Comparison of ENCODE assay signal across 16 cellular contexts in the genomic region with DNA sequence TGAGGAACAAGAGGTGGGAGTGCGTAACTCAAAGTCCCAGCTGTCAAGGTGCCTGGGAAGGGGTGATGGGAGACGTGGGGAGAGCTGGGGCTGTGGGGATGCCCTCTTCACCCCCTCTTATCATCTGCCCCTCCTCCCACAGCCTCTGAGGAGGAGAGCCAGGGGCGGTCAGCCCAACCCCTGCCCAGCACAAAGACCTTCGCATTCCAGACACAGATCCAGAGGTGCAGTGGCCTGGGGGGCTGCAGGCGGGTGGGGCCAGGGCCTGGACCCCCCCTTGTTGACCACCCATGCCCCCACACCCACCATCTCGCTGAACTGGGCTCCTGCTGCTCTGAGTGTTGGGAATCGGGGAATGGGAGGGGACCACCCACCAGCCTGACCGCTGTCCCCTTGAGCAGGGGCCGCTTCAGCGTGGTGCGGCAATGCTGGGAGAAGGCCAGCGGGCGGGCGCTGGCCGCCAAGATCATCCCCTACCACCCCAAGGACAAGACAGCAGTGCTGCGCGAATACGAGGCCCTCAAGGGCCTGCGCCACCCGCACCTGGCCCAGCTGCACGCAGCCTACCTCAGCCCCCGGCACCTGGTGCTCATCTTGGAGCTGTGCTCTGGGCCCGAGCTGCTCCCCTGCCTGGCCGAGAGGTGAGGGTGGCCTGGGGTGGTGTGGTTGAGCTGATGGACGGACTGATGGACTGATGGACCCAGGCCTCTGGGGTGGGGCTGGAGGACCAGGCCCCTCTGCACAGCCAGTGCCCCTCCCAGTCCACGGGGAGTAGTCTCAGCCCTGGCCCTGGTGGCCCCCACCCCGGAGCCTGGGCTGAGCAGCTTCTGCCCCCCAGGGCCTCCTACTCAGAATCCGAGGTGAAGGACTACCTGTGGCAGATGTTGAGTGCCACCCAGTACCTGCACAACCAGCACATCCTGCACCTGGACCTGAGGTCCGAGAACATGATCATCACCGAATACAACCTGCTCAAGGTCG. TPM values are rescaled to one million over a fixed set of nuclear protein-coding genes. Genes with fewer than 3 reads are reported as not detected.
A peak's percentile ranks its signal among the peaks of the same experiment; 100 is the strongest.
DNase-seq lines count a peak whose midpoint lies in the region; ATAC-seq and TF ChIP-seq lines count a peak whose summit lies in the region.
"Had no signal": no experiment of that assay in that cellular context is flagged by ENCODE, and none has a peak within 500 bp of the region (broad histone marks: within the 10 kb centered on the region; RNA-seq: fewer than 3 reads in every experiment).

No MANE protein-coding gene starts in this region.

- CTCF ChIA-PET in WTC11 (lab: Charles Lee): interaction anchor here (1.3 kb wide), 1 partner anchor 36 kb away, joined by 3 read pairs; no protein-coding TSS in a partner anchor

- H3K4me3 Mint-ChIP-seq in T-helper 1 cell treated with Interleukin-12 subunit alpha and Interleukin-12 subunit beta and Interleukin-4 antibody, amounts not matched to agents 30 μg/mL and 1 μg/mL, for 36 hours: peak overlapping the region; percentile 42
- peak overlapping the region; percentile 52 for H3K4me3 Mint-ChIP-seq in WTC11

- no peak for TF ChIP-seq CTCF in WTC11 (IDR thresholded peaks at IDR 0.05)
- TF ChIP-seq CTCF in sigmoid colon (IDR thresholded peaks at IDR 0.05): no peak

- ATAC-seq in WTC11: no peak

- H3K9me3 ChIP-seq in iPS-20b (ENCODE audit: insufficient read depth, low read depth, low read length): no peaks in the 10 kb centered on the region
- no peaks in the 10 kb centered on the region for H3K9me3 ChIP-seq in sigmoid colon
- H3K9me3 ChIP-seq: breast epithelium, tibial artery had no signal

- no peak overlapping the region for H3K27ac Mint-ChIP-seq in T-helper 1 cell treated with Interleukin-12 subunit alpha and Interleukin-12 subunit beta and Interleukin-4 antibody, amounts not matched to agents 30 μg/mL and 1 μg/mL, for 36 hours
- no peak overlapping the region for H3K27ac Mint-ChIP-seq in WTC11

- H3K27ac ChIP-seq in iPS-20b (ENCODE audit: low read length) (no peak overlapping the region), sigmoid colon (peak overlapping the region in 1 of 4 donors; percentile 63)

- no peaks in the 10 kb centered on the region for H3K9me3 Mint-ChIP-seq in T-helper 1 cell treated with Interleukin-12 subunit alpha and Interleukin-12 subunit beta and Interleukin-4 antibody, amounts not matched to agents 30 μg/mL and 1 μg/mL, for 36 hours
- no peaks in the 10 kb centered on the region for H3K9me3 Mint-ChIP-seq in WTC11

- TF ChIP-seq EP300 in sigmoid colon (IDR thresholded peaks at IDR 0.05): no peak

- no peak for DNase-seq in T-helper 1 cell
- DNase-seq in WTC11 (ENCODE audit: low spot score): no peak
- peak; percentile 62 for DNase-seq in sigmoid colon
- no peak for DNase-seq in amniotic stem cell (lab: John Stamatoyannopoulos, UW)
- no peak for DNase-seq in NCI-H748 treated with DMSO at 0.1 percent for 48 hours (lab: John Stamatoyannopoulos, UW)
- no peak for DNase-seq in A172 (ENCODE audit: low spot score)
- DNase-seq: activated naive CD4-positive, alpha-beta T cell treated with anti-CD3 and anti-CD28 coated beads, Interleukin-2, amount 50 U/mL, for 16 hours; hypothalamus; NCI-H2081; NCI-H524 had no signal

- H3K4me3 ChIP-seq in iPS-20b (ENCODE audit: low read length): 0 out of 2 replicates have a peak overlapping the region, but pooled peaks have one; percentile 66
- H3K4me3 ChIP-seq in sigmoid colon: no peak overlapping the region

- 90 to 93% methylated on average over 31 of the region's 31 CpGs for WGBS in sigmoid colon, 2 donors

- H3K27me3 ChIP-seq in iPS-20b (ENCODE audit: insufficient read depth, low read length) (peaks cover 33% of the 10 kb centered on the region), sigmoid colon (peaks cover 0 to 15% (median 0%) of the 10 kb centered on the region in 3 donors)
- H3K27me3 ChIP-seq: breast epithelium had no signal

- H3K4me1 ChIP-seq in iPS-20b (ENCODE audit: insufficient read depth, low read length) (no peaks in the 10 kb centered on the region), sigmoid colon (peaks cover 0 to 31% (median 26%) of the 10 kb centered on the region in 4 donors)

- no peaks in the 10 kb centered on the region for H3K36me3 Mint-ChIP-seq in T-helper 1 cell treated with Interleukin-12 subunit alpha and Interleukin-12 subunit beta and Interleukin-4 antibody, amounts not matched to agents 30 μg/mL and 1 μg/mL, for 36 hours (ENCODE audit: low read depth)
- no peaks in the 10 kb centered on the region for H3K36me3 Mint-ChIP-seq in WTC11

- intact Hi-C loops in sigmoid colon (cut with DNase I): no loop called here

- peaks cover 6% of the 10 kb centered on the region for H3K4me1 Mint-ChIP-seq in T-helper 1 cell treated with Interleukin-12 subunit alpha and Interleukin-12 subunit beta and Interleukin-4 antibody, amounts not matched to agents 30 μg/mL and 1 μg/mL, for 36 hours (ENCODE audit: low read depth)
- H3K4me1 Mint-ChIP-seq in WTC11: peaks cover 12% of the 10 kb centered on the region

- H3K27me3 Mint-ChIP-seq in T-helper 1 cell treated with Interleukin-12 subunit alpha and Interleukin-12 subunit beta and Interleukin-4 antibody, amounts not matched to agents 30 μg/mL and 1 μg/mL, for 36 hours (ENCODE audit: low read depth): peaks cover 27% of the 10 kb centered on the region
- peaks cover 33% of the 10 kb centered on the region for H3K27me3 Mint-ChIP-seq in WTC11 (ENCODE audit: low read depth)

- no peak overlapping the region for H3K9ac ChIP-seq in iPS-20b (ENCODE audit: low read depth, low read length)

- TF ChIP-seq POLR2A in sigmoid colon (IDR thresholded peaks at IDR 0.05): no peak

- no peaks in the 10 kb centered on the region for H3K36me3 ChIP-seq in iPS-20b (ENCODE audit: insufficient read depth, low read depth, low read length)
- H3K36me3 ChIP-seq in sigmoid colon: no peaks in the 10 kb centered on the region
- H3K36me3 ChIP-seq: breast epithelium, tibial artery had no signal

- POLR2A ChIA-PET in WTC11 (lab: Charles Lee): no interaction called here

TF ChIP-seq in WTC11, 78 proteins besides CTCF, POLR2A, EP300 and RAD21 (continues in another document):
- TF ChIP-seq, protein P1, sequence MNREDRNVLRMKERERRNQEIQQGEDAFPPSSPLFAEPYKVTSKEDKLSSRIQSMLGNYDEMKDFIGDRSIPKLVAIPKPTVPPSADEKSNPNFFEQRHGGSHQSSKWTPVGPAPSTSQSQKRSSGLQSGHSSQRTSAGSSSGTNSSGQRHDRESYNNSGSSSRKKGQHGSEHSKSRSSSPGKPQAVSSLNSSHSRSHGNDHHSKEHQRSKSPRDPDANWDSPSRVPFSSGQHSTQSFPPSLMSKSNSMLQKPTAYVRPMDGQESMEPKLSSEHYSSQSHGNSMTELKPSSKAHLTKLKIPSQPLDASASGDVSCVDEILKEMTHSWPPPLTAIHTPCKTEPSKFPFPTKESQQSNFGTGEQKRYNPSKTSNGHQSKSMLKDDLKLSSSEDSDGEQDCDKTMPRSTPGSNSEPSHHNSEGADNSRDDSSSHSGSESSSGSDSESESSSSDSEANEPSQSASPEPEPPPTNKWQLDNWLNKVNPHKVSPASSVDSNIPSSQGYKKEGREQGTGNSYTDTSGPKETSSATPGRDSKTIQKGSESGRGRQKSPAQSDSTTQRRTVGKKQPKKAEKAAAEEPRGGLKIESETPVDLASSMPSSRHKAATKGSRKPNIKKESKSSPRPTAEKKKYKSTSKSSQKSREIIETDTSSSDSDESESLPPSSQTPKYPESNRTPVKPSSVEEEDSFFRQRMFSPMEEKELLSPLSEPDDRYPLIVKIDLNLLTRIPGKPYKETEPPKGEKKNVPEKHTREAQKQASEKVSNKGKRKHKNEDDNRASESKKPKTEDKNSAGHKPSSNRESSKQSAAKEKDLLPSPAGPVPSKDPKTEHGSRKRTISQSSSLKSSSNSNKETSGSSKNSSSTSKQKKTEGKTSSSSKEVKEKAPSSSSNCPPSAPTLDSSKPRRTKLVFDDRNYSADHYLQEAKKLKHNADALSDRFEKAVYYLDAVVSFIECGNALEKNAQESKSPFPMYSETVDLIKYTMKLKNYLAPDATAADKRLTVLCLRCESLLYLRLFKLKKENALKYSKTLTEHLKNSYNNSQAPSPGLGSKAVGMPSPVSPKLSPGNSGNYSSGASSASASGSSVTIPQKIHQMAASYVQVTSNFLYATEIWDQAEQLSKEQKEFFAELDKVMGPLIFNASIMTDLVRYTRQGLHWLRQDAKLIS (CRISPR knock-in tag; IDR thresholded peaks at IDR 0.05; ENCODE audit: borderline replicate concordance): no peak
- no peak for TF ChIP-seq GRHL2 (CRISPR knock-in tag; IDR thresholded peaks at IDR 0.05; ENCODE audit: insufficient replicate concordance, severe bottlenecking)
- TF ChIP-seq PRRX2 (CRISPR knock-in tag; IDR thresholded peaks at IDR 0.05): no peak
- TF ChIP-seq ZNF121 (CRISPR knock-in tag; IDR thresholded peaks at IDR 0.05): no peak
- no peak for TF ChIP-seq NFYB (CRISPR knock-in tag; conservative IDR thresholded peaks at IDR 0.05; ENCODE audit: low read depth)

RNA-seq across cellular contexts. Expression of gene TRIM11, which starts 29.7 kb away (rescaled TPM):
- total RNA-seq in WTC11 (2021) (27.9 to 34.3 TPM (median 28.4 TPM) in 3 replicates), sigmoid colon (10 to 100 TPM; 11.8 to 19.6 (median 16.0) TPM)
- 10 to 100 TPM; 12.0 to 32.9 (median 14.3) TPM for polyA plus RNA-seq in sigmoid colon
- 35.9 and 36.1 TPM in 2 replicates for total RNA-seq in A172 (2014; rRNA removed; shearing (Covaris generic))

RNA-seq across cellular contexts. Expression of gene TRIM17, which starts 39.7 kb away (rescaled TPM):
- total RNA-seq in WTC11 (2021) (1.5 to 2.7 TPM (median 2.6 TPM) in 3 replicates), sigmoid colon (under 1 TPM in 1 of 4 donors, not detected in 3; 0.95 TPM)
- under 1 TPM in 1 of 3 donors, not detected in 2; 0.44 TPM for polyA plus RNA-seq in sigmoid colon
- total RNA-seq in A172 (2014; rRNA removed; shearing (Covaris generic)): not detected in 2 replicates
- total RNA-seq: G401, left lobe of liver had no signal
